Comparison of ENCODE assay signal across 8 cellular contexts in genomic region chr16:67169642-67170167, GRCh38. TPM values are rescaled to one million over a fixed set of nuclear protein-coding genes. Genes with fewer than 3 reads are reported as not detected.
A peak's percentile ranks its signal among the peaks of the same experiment; 100 is the strongest.
DNase-seq lines count a peak whose midpoint lies in the region; ATAC-seq and TF ChIP-seq lines count a peak whose summit lies in the region.

No MANE protein-coding gene starts in this region.

- peaks cover 11% of the 10 kb centered on the region for H3K27me3 ChIP-seq in osteoblast (ENCODE audit: insufficient read depth, low read length)

- intact Hi-C loops in activated CD4-positive, alpha-beta memory T cell treated with anti-CD3 and anti-CD28 coated beads for 36 hours (cut with micrococcal nuclease): loop anchor here (1.0 to 10.0 kb wide), 3 partner anchors 10 to 915 kb away; partner anchors contain the start of genes FBXL8, NFATC3 and TRADD
- intact Hi-C loops in posterior vena cava (cut with DNase I): no loop called here

- peak overlapping the region; percentile 11 for H3K27ac Mint-ChIP-seq in activated CD4-positive, alpha-beta memory T cell treated with anti-CD3 and anti-CD28 coated beads for 36 hours

- peak overlapping the region; percentile 28 for H3K27ac ChIP-seq in osteoblast (ENCODE audit: low read depth, low read length)

- H4K20me1 ChIP-seq in osteoblast (ENCODE audit: insufficient read depth, low read length): no peaks in the 10 kb centered on the region

- H3K4me3 ChIP-seq in fibroblast of the aortic adventitia (ENCODE audit: low read depth, low read length): peak overlapping the region; percentile 65
- peak overlapping the region; percentile 72 for H3K4me3 ChIP-seq in osteoblast (ENCODE audit: insufficient read depth, low read length)

- peak overlapping the region; percentile 76 for H3K4me3 Mint-ChIP-seq in activated CD4-positive, alpha-beta memory T cell treated with anti-CD3 and anti-CD28 coated beads for 36 hours

- H3K4me1 ChIP-seq in osteoblast (ENCODE audit: insufficient read depth, low read length): peaks cover 22% of the 10 kb centered on the region

- H3K36me3 Mint-ChIP-seq in activated CD4-positive, alpha-beta memory T cell treated with anti-CD3 and anti-CD28 coated beads for 36 hours: no peaks in the 10 kb centered on the region

- H3K4me1 Mint-ChIP-seq in activated CD4-positive, alpha-beta memory T cell treated with anti-CD3 and anti-CD28 coated beads for 36 hours (ENCODE audit: low read depth): peaks cover 38% of the 10 kb centered on the region

- H3K36me3 ChIP-seq in osteoblast (ENCODE audit: insufficient read depth, low read length): no peaks in the 10 kb centered on the region

- DNase-seq in COLO668 (lab: John Stamatoyannopoulos, UW; ENCODE audit: unreplicated experiment) (peak; percentile 53), fibroblast of the aortic adventitia (ENCODE audit: low read depth) (no peak), osteoblast (ENCODE audit: insufficient read length, low spot score, missing footprints) (peak; percentile 93), NCI-H1048 (lab: John Stamatoyannopoulos, UW) (no peak), posterior vena cava (ENCODE audit: low spot score) (no peak), NCI-H2081 treated with DMSO at 0.1 percent for 48 hours (lab: John Stamatoyannopoulos, UW) (no peak)
- DNase-seq in activated CD4-positive, alpha-beta memory T cell treated with anti-CD3 and anti-CD28 coated beads for 36 hours: peak; percentile 53

- ATAC-seq in HG03196 (IDR thresholded peaks at IDR 0.05; ENCODE audit: unreplicated experiment): peak; percentile 3

- CTCF ChIA-PET in activated CD4-positive, alpha-beta memory T cell treated with anti-CD3 and anti-CD28 coated beads for 36 hours (lab: Charles Lee): interaction anchor here (0.5 to 3.7 kb wide), 9 partner anchors 10 to 393 kb away, joined by 3 to 35 read pairs (median 5); partner anchors contain the start of genes B3GNT9, CTCF, FBXL8 and TRADD

- TF ChIP-seq CTCF in fibroblast of the aortic adventitia (IDR thresholded peaks at IDR 0.05; ENCODE audit: insufficient read depth, low read length) (peak; percentile 67), osteoblast (IDR thresholded peaks at IDR 0.05; ENCODE audit: extremely low read depth, low read depth, low read length) (peak; percentile 56)

- peaks cover 50% of the 10 kb centered on the region for H3K27me3 Mint-ChIP-seq in activated CD4-positive, alpha-beta memory T cell treated with anti-CD3 and anti-CD28 coated beads for 36 hours

- POLR2A ChIA-PET in activated CD4-positive, alpha-beta memory T cell treated with anti-CD3 and anti-CD28 coated beads for 36 hours (lab: Charles Lee): interaction anchor here (3.0 kb wide), 1 partner anchor 10 kb away, joined by 23 read pairs; the partner anchor contains the start of genes FBXL8 and TRADD

- no peaks in the 10 kb centered on the region for H3K79me2 ChIP-seq in osteoblast (ENCODE audit: insufficient read depth, low read length)

- H3K9me3 Mint-ChIP-seq in activated CD4-positive, alpha-beta memory T cell treated with anti-CD3 and anti-CD28 coated beads for 36 hours: no peaks in the 10 kb centered on the region

- no peaks in the 10 kb centered on the region for H3K9me3 ChIP-seq in osteoblast (ENCODE audit: low read depth, low read length)

- peak overlapping the region; percentile 66 for H2AFZ ChIP-seq in osteoblast (ENCODE audit: low read length)

- H3K4me2 ChIP-seq in osteoblast (ENCODE audit: insufficient read depth, low read length): peak overlapping the region; percentile 90

RNA-seq across cellular contexts. Expression of gene NOL3, which starts 0.6 kb away (rescaled TPM):
- total RNA-seq in activated CD4-positive, alpha-beta memory T cell treated with anti-CD3 and anti-CD28 coated beads for 36 hours: 10 to 100 TPM; 14.8 to 20.1 TPM
- total RNA-seq in fibroblast of the aortic adventitia (ENCODE audit: low replicate concordance): 10.1 and 27.1 TPM in 2 replicates
- 9.1 and 10.9 TPM in 2 replicates for total RNA-seq in osteoblast
- 10 to 100 TPM; 18.8 to 31.6 TPM for total RNA-seq in posterior vena cava

RNA-seq across cellular contexts. Expression of gene HSF4, which starts 5.2 kb away (rescaled TPM):
- total RNA-seq in activated CD4-positive, alpha-beta memory T cell treated with anti-CD3 and anti-CD28 coated beads for 36 hours: 10 to 100 TPM; 34.8 to 36.1 TPM
- total RNA-seq in fibroblast of the aortic adventitia (ENCODE audit: low replicate concordance): 6.4 and 17.9 TPM in 2 replicates
- total RNA-seq in osteoblast: 5.8 and 8.5 TPM in 2 replicates
- 10 to 100 TPM; 25.8 to 40.1 TPM for total RNA-seq in posterior vena cava

RNA-seq across cellular contexts. Expression of gene FBXL8, which starts 9.9 kb away (rescaled TPM):
- total RNA-seq in activated CD4-positive, alpha-beta memory T cell treated with anti-CD3 and anti-CD28 coated beads for 36 hours: 10 to 100 TPM; 24.1 to 25.7 TPM
- total RNA-seq in fibroblast of the aortic adventitia (ENCODE audit: low replicate concordance): 11.3 and 29.7 TPM in 2 replicates
- total RNA-seq in osteoblast: 12.7 and 15.6 TPM in 2 replicates
- total RNA-seq in posterior vena cava: 10 to 100 TPM in 1 of 2 donors, 1 to 10 TPM in 1; 9.2 to 13.0 TPM

RNA-seq across cellular contexts. Expression of gene TRADD, which starts 10.0 kb away (rescaled TPM):
- 10 to 100 TPM; 41.7 to 43.2 TPM for total RNA-seq in activated CD4-positive, alpha-beta memory T cell treated with anti-CD3 and anti-CD28 coated beads for 36 hours
- 12.3 and 29.1 TPM in 2 replicates for total RNA-seq in fibroblast of the aortic adventitia (ENCODE audit: low replicate concordance)
- total RNA-seq in osteoblast: 19.2 and 19.5 TPM in 2 replicates
- 10 to 100 TPM; 15.6 to 17.4 TPM for total RNA-seq in posterior vena cava

RNA-seq across cellular contexts. Expression of gene MATCAP1, which starts 14.1 kb away (rescaled TPM):
- total RNA-seq in activated CD4-positive, alpha-beta memory T cell treated with anti-CD3 and anti-CD28 coated beads for 36 hours: 10 to 100 TPM; 37.3 to 38.3 TPM
- total RNA-seq in fibroblast of the aortic adventitia (ENCODE audit: low replicate concordance): 8.6 and 9.9 TPM in 2 replicates
- total RNA-seq in osteoblast: 3.6 and 4.7 TPM in 2 replicates
- 10 to 100 TPM; 18.3 to 22.1 TPM for total RNA-seq in posterior vena cava

Comparison
In these comparisons a context has a peak if more than half of its experiments do, and no peak if none do; other contexts are left out.
1. DNase-seq: peak in COLO668 (single experiment), activated CD4-positive, alpha-beta memory T cell treated with anti-CD3 and anti-CD28 coated beads for 36 hours (single experiment) and osteoblast (single experiment); none in fibroblast of the aortic adventitia (single experiment), NCI-H1048 (single experiment), posterior vena cava (single experiment) and NCI-H2081 treated with DMSO at 0.1 percent for 48 hours (single experiment).